In the genomic region with DNA sequence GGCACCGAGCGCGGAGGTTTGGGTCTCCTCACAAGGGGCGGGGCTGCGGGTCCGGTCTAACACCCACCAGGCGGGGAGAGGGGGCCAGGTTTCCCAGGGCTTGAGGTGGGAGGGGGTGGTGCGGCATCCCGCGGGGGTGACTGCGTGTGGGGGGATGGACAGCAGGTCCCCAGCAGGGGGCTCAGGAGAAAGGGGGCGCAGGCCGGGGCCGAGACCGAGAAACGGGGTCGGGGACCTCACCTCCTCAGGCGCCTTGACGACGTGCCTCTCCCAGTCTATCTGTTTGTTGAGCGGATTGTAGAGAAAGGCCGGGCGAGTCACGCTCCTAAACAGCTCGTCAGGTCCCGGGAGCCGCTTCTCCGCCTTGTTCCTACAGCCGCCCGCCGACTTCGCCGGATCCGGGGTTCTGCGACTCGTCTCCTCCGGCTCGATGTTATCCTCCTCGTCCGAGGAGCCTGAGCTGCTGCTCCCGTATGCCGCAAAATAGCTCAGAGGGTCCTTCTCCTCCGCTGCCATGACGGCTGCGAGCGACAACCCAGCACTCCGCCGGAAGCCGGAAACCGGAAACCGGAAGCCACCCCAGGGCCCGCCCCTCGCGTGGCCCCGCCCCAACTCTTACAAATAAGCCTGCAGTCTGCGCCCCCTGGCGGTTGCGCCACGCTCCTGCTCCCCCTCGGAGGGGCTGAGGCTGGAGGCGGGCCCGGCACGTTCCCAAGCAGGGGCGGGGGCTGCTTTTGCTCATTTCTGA, we compare ENCODE assay signal across 8 cellular contexts. TPM values are rescaled to one million over a fixed set of nuclear protein-coding genes. Genes with fewer than 3 reads are reported as not detected.
DNase-seq lines count a peak whose midpoint lies in the region; ATAC-seq and TF ChIP-seq lines count a peak whose summit lies in the region.

A gene (minus strand): TSS at position 545 of the 748 bp plus-strand sequence. CDS start 29 bp downstream, at position 516.

- H3K36me3 ChIP-seq in CD8-positive, alpha-beta T cell (ENCODE audit: insufficient read depth, low read length): peaks cover 8% of the 10 kb centered on the region
- H3K36me3 ChIP-seq in duodenal mucosa (ENCODE audit: control insufficient read depth in 1 of 2, insufficient read depth in 2 of 2, low read length in 2 of 2): peaks cover 0 to 19% of the 10 kb centered on the region in 2 donors

- peak; percentile 96 for ATAC-seq in CD8-positive, alpha-beta T cell
- peak; percentile 95 for ATAC-seq in GM19452 (IDR thresholded peaks at IDR 0.05; ENCODE audit: unreplicated experiment)

- peak within 1 kb of the TSS; percentile 80 to 91 for H3K9ac ChIP-seq in duodenal mucosa (ENCODE audit: low read depth in 1 of 2, low read length in 2 of 2)

- DNase-seq in CD8-positive, alpha-beta T cell: peak; percentile 86 to 99 (median 98)
- DNase-seq in HK-2 (ENCODE audit: unreplicated experiment): peak; percentile 95
- peak; percentile 75 for DNase-seq in NCI-H82 treated with DMSO at 0.1 percent for 48 hours (lab: John Stamatoyannopoulos, UW; ENCODE audit: unreplicated experiment)
- peak; percentile 95 for DNase-seq in activated CD4-positive, alpha-beta memory T cell treated with anti-CD3 and anti-CD28 coated beads, Interleukin-2, amount 10 ng/mL, durations not matched to agents 7 days and 5 days
- DNase-seq in lower leg skin (ENCODE audit: low spot score in 2 of 2): peak; percentile 93 to 99
- DNase-seq in stimulated activated CD4-positive, alpha-beta T cell treated with anti-CD3 and anti-CD28 coated beads, Interleukin-4, amount 100 ng/mL, for 48 hours (ENCODE audit: low read depth in 2 of 2): peak; percentile 94 to 98

- POLR2A ChIA-PET in CD8-positive, alpha-beta T cell (lab: Charles Lee): interaction anchor here (0.6 to 2.9 kb wide), 8 partner anchors 9 to 314 kb away, joined by 3 to 35 read pairs (median 4); a partner anchor contains a TSS
- POLR2A ChIA-PET in activated CD4-positive, alpha-beta memory T cell treated with anti-CD3 and anti-CD28 coated beads, Interleukin-2, amount 10 ng/mL, durations not matched to agents 7 days and 5 days (lab: Charles Lee): interaction anchor here (0.9 to 9.1 kb wide), 16 partner anchors 9 to 1115 kb away, joined by 3 to 127 read pairs (median 4); a partner anchor contains a TSS

- H3K27me3 Mint-ChIP-seq in CD8-positive, alpha-beta T cell (ENCODE audit: low read depth): no peaks in the 10 kb centered on the region
- H3K27me3 Mint-ChIP-seq in activated CD4-positive, alpha-beta memory T cell treated with anti-CD3 and anti-CD28 coated beads, Interleukin-2, amount 10 ng/mL, durations not matched to agents 7 days and 5 days: no peaks in the 10 kb centered on the region

- CTCF ChIA-PET in CD8-positive, alpha-beta T cell (lab: Charles Lee): interaction anchor here (0.6 to 12.7 kb wide), 27 partner anchors 9 to 328 kb away, joined by 3 to 181 read pairs (median 6); a partner anchor contains a TSS
- CTCF ChIA-PET in activated CD4-positive, alpha-beta memory T cell treated with anti-CD3 and anti-CD28 coated beads, Interleukin-2, amount 10 ng/mL, durations not matched to agents 7 days and 5 days (lab: Charles Lee): interaction anchor here (0.6 to 10.6 kb wide), 46 partner anchors 9 to 1350 kb away, joined by 3 to 202 read pairs (median 4); a partner anchor contains a TSS

- TF ChIP-seq CTCF in CD8-positive, alpha-beta T cell (IDR thresholded peaks at IDR 0.05): peak; percentile 99
- peak in 1 of 3 donors; percentile 92 for TF ChIP-seq CTCF in lower leg skin (IDR thresholded peaks at IDR 0.05)

- intact Hi-C loops in CD8-positive, alpha-beta T cell (cut with DNase I, micrococcal nuclease): loop anchor here (1.0 to 10.0 kb wide), 10 partner anchors 17 to 1446 kb away; a partner anchor contains a TSS
- intact Hi-C loops in lower leg skin (cut with DNase I; ENCODE audit: low total_unique reads): loop anchor here (10.0 kb wide), 1 partner anchor 54 kb away; a partner anchor contains a TSS

- H3K27me3 ChIP-seq in CD8-positive, alpha-beta T cell (ENCODE audit: insufficient read depth, low read length): no peaks in the 10 kb centered on the region
- H3K27me3 ChIP-seq in duodenal mucosa (ENCODE audit: control insufficient read depth in 1 of 2, insufficient read depth in 2 of 2, low read length in 2 of 2): no peaks in the 10 kb centered on the region

- H3K4me3 ChIP-seq in CD8-positive, alpha-beta T cell (ENCODE audit: low read depth, low read length): peak within 1 kb of the TSS; percentile 93
- H3K4me3 ChIP-seq in duodenal mucosa (ENCODE audit: low read depth in 1 of 2, low read length in 2 of 2): peak within 1 kb of the TSS; percentile 80 to 93
- peak within 1 kb of the TSS; percentile 88 for H3K4me3 ChIP-seq in lower leg skin (ENCODE audit: low read depth, poor library complexity, severe bottlenecking)

- H3K36me3 Mint-ChIP-seq in CD8-positive, alpha-beta T cell: peaks cover 44% of the 10 kb centered on the region
- peaks cover 45% of the 10 kb centered on the region for H3K36me3 Mint-ChIP-seq in activated CD4-positive, alpha-beta memory T cell treated with anti-CD3 and anti-CD28 coated beads, Interleukin-2, amount 10 ng/mL, durations not matched to agents 7 days and 5 days (ENCODE audit: low read depth)

- peak within 1 kb of the TSS; percentile 97 for H3K4me3 Mint-ChIP-seq in CD8-positive, alpha-beta T cell
- H3K4me3 Mint-ChIP-seq in activated CD4-positive, alpha-beta memory T cell treated with anti-CD3 and anti-CD28 coated beads, Interleukin-2, amount 10 ng/mL, durations not matched to agents 7 days and 5 days: peak within 1 kb of the TSS; percentile 90

- H3K27ac Mint-ChIP-seq in CD8-positive, alpha-beta T cell: peak within 1 kb of the TSS; percentile 95
- H3K27ac Mint-ChIP-seq in activated CD4-positive, alpha-beta memory T cell treated with anti-CD3 and anti-CD28 coated beads, Interleukin-2, amount 10 ng/mL, durations not matched to agents 7 days and 5 days: peak within 1 kb of the TSS; percentile 90

- no peaks in the 10 kb centered on the region for H3K9me3 Mint-ChIP-seq in CD8-positive, alpha-beta T cell
- H3K9me3 Mint-ChIP-seq in activated CD4-positive, alpha-beta memory T cell treated with anti-CD3 and anti-CD28 coated beads, Interleukin-2, amount 10 ng/mL, durations not matched to agents 7 days and 5 days: no peaks in the 10 kb centered on the region

- peak within 1 kb of the TSS; percentile 88 for H3K27ac ChIP-seq in CD8-positive, alpha-beta T cell (ENCODE audit: low read depth, low read length)
- H3K27ac ChIP-seq in duodenal mucosa (ENCODE audit: low read depth, low read length): peak within 1 kb of the TSS; percentile 58

- WGBS in lower leg skin, 2 donors: 0 to 1% methylated on average over 53 to 58 of the region's 64 CpGs

- peaks cover 36% of the 10 kb centered on the region for H3K4me1 Mint-ChIP-seq in CD8-positive, alpha-beta T cell (ENCODE audit: low read depth)
- peaks cover 31% of the 10 kb centered on the region for H3K4me1 Mint-ChIP-seq in activated CD4-positive, alpha-beta memory T cell treated with anti-CD3 and anti-CD28 coated beads, Interleukin-2, amount 10 ng/mL, durations not matched to agents 7 days and 5 days

- peak in 1 of 2 donors; percentile 76 for TF ChIP-seq POLR2A in lower leg skin (IDR thresholded peaks at IDR 0.05)

- no peaks in the 10 kb centered on the region for H3K9me3 ChIP-seq in CD8-positive, alpha-beta T cell (ENCODE audit: low read length)
- no peaks in the 10 kb centered on the region for H3K9me3 ChIP-seq in duodenal mucosa (ENCODE audit: control insufficient read depth in 1 of 2, low read length in 2 of 2)

- peaks cover 24% of the 10 kb centered on the region for H3K4me1 ChIP-seq in CD8-positive, alpha-beta T cell (ENCODE audit: insufficient read depth, low read length)
- peaks cover 23 to 26% of the 10 kb centered on the region in 2 donors for H3K4me1 ChIP-seq in duodenal mucosa (ENCODE audit: control insufficient read depth in 1 of 2, insufficient read depth in 2 of 2, low read length in 2 of 2)

RNA-seq across cellular contexts. Expression of the gene that starts here (rescaled TPM):
- 10 to 100 TPM; 70.7 to 74.4 TPM for total RNA-seq in CD8-positive, alpha-beta T cell
- 10 to 100 TPM; 21.4 to 22.6 TPM for total RNA-seq in activated CD4-positive, alpha-beta memory T cell treated with anti-CD3 and anti-CD28 coated beads, Interleukin-2, amount 10 ng/mL, durations not matched to agents 7 days and 5 days
- total RNA-seq in lower leg skin: 10 to 100 TPM; 12.4 to 27.0 (median 20.5) TPM

Comparison
In these comparisons a context has a peak if more than half of its experiments do, and no peak if none do; other contexts are left out.
1. Peak in every context shown above with its lines: DNase-seq, ATAC-seq, H3K4me3 ChIP-seq and H3K27ac ChIP-seq.